Comparison of ENCODE assay signal across 26 cellular contexts in genomic region chr12:117350140-117350539, GRCh38. TPM values are rescaled to one million over a fixed set of nuclear protein-coding genes. Genes with fewer than 3 reads are reported as not detected.
DNase-seq lines count a peak whose midpoint lies in the region; ATAC-seq, FAIRE-seq and TF ChIP-seq lines count a peak whose summit lies in the region.
"Had no signal": no experiment of that assay in that cellular context is flagged by ENCODE, and none has a peak within 500 bp of the region (broad histone marks: within the 10 kb centered on the region; RNA-seq: fewer than 3 reads in every experiment).

No MANE protein-coding gene starts in this region.

- H3K4me2 ChIP-seq in keratinocyte (ENCODE audit: control insufficient read depth, extremely low read depth, insufficient read depth, low read depth, low read length), result peak overlapping the region; percentile 56

- peak overlapping the region; percentile 58 for H3K27ac ChIP-seq in keratinocyte (ENCODE audit: control insufficient read depth, insufficient read depth, low read length)
- no peak overlapping the region for H3K27ac ChIP-seq in thyroid gland
- H3K27ac ChIP-seq: SK-N-MC had no signal

- intact Hi-C loops in thyroid gland (cut with DNase I), result no loop called here

- TF ChIP-seq CTCF in keratinocyte (optimal IDR thresholded peaks at IDR 0.05 in 1 of 3, IDR thresholded peaks at IDR 0.05 in 1 of 3, conservative IDR thresholded peaks at IDR 0.05 in 1 of 3; ENCODE audit: extremely low read depth in 1 of 3, insufficient read depth in 2 of 3, low read length in 3 of 3), result no peak
- TF ChIP-seq CTCF in thyroid gland (IDR thresholded peaks at IDR 0.05), result no peak

- peak overlapping the region; percentile 56 for H3K9ac ChIP-seq in keratinocyte (ENCODE audit: control insufficient read depth, extremely low read depth, insufficient read depth, low read length)

- WGBS in thyroid gland, 2 donors, result 26 to 49% methylated on average over 4 of the region's 4 CpGs

- peak; percentile 55 for DNase-seq in NCI-H748 (lab: John Stamatoyannopoulos, UW; ENCODE audit: unreplicated experiment)
- no peak for DNase-seq in NCI-H748 treated with DMSO at 0.1 percent for 48 hours (lab: John Stamatoyannopoulos, UW)
- DNase-seq in SW480 (ENCODE audit: low spot score), result peak; percentile 21
- DNase-seq in keratinocyte (ENCODE audit: low read depth, low spot score), result peak; percentile 91
- DNase-seq in thyroid gland, result peak; percentile 69 to 70
- DNase-seq in SK-N-DZ (ENCODE audit: low spot score), result no peak
- DNase-seq in left lobe of liver (ENCODE audit: low spot score), result no peak
- DNase-seq: AML-193; C1 segment of cervical spinal cord; CD8-positive, alpha-beta memory T cell; H7; HFFc6; Karpas-422; MG63; NCI-H1417; NCI-H1694 treated with DMSO at 0.1 percent for 48 hours; NCI-H2081 treated with DMSO at 0.1 percent for 48 hours; NCI-H2171 treated with DMSO at 0.1 percent for 48 hours; NCI-H524 treated with DMSO at 0.1 percent for 48 hours; NK-92 treated with Interleukin-12 subunit alpha and Interleukin-12 subunit beta, amount 100 ng/mL, for 24 hours; SHP77 had no signal

- H3K9me3 ChIP-seq in keratinocyte (ENCODE audit: control insufficient read depth, low read depth, low read length) (no peaks in the 10 kb centered on the region), thyroid gland (no peaks in the 10 kb centered on the region)
- H3K9me3 ChIP-seq: MG63 had no signal

- TF ChIP-seq POLR2A in thyroid gland (IDR thresholded peaks at IDR 0.05), result no peak

- no peak overlapping the region for H2AFZ ChIP-seq in keratinocyte (ENCODE audit: control insufficient read depth, low read length)

- dilution Hi-C loops in keratinocyte (cut with MboI; ENCODE audit: extremely low pct_ligation_motif_present, low sequenced_read_pairs), result loop anchor here (25.0 kb wide), 1 partner anchor 487 kb away; no protein-coding TSS in a partner anchor

- no peak for ATAC-seq in left lobe of liver
- ATAC-seq in GM18867 (IDR thresholded peaks at IDR 0.05; ENCODE audit: unreplicated experiment), result no peak

- H3K36me3 ChIP-seq in keratinocyte (ENCODE audit: control insufficient read depth in 2 of 2, extremely low read depth in 1 of 2, insufficient read depth in 2 of 2, low read length in 2 of 2) (no peaks in the 10 kb centered on the region), thyroid gland (no peaks in the 10 kb centered on the region)
- H3K36me3 ChIP-seq: MG63 had no signal

- H3K4me1 ChIP-seq in keratinocyte (ENCODE audit: control insufficient read depth, extremely low read depth, insufficient read depth, low read length), result peaks cover 50% of the 10 kb centered on the region
- no peaks in the 10 kb centered on the region for H3K4me1 ChIP-seq in thyroid gland

- H3K9me1 ChIP-seq in keratinocyte (ENCODE audit: control insufficient read depth, extremely low read depth, insufficient read depth, low read length), result no peaks in the 10 kb centered on the region

- no peak overlapping the region for H3K4me3 ChIP-seq in keratinocyte (ENCODE audit: control insufficient read depth in 2 of 3, extremely low read depth in 1 of 3, insufficient read depth in 2 of 3, low read depth in 1 of 3, low read length in 3 of 3)
- no peak overlapping the region for H3K4me3 ChIP-seq in thyroid gland (replicated peaks in 1 of 3)
- H3K4me3 ChIP-seq: MG63, SK-N-MC had no signal

- H3K27me3 ChIP-seq in keratinocyte (ENCODE audit: control insufficient read depth, extremely low read depth, insufficient read depth, low read length), result no peaks in the 10 kb centered on the region
- H3K27me3 ChIP-seq in thyroid gland, result no peaks in the 10 kb centered on the region

- H4K20me1 ChIP-seq in keratinocyte (ENCODE audit: control insufficient read depth, extremely low read depth, insufficient read depth, low read length), result no peaks in the 10 kb centered on the region

- peak; percentile 99 for FAIRE-seq in keratinocyte (lab: Jason Lieb, UNC)
- FAIRE-seq: RCC 7860 had no signal

- H3K79me2 ChIP-seq in keratinocyte (ENCODE audit: control insufficient read depth, insufficient read depth, low read length), result peaks cover 34% of the 10 kb centered on the region

RNA-seq across cellular contexts. Expression of gene NOS1, which starts 11.3 kb away (rescaled TPM):
- polyA plus RNA-seq in keratinocyte, result 2.8 to 11.4 TPM (median 5.6 TPM) in 3 replicates
- polyA plus RNA-seq in keratinocyte (2011; ENCODE audit: low read depth), result 1.8 TPM
- polyA plus RNA-seq in keratinocyte (2011; cell fraction: cytosol; rRNA removed), result 6.2 and 7.2 TPM in 2 replicates
- 22.0 and 23.8 TPM in 2 replicates for polyA plus RNA-seq in keratinocyte (2011; cell fraction: nucleus; rRNA removed)
- polyA plus RNA-seq in keratinocyte (2012; ENCODE audit: low replicate concordance), result 3.9 and 15.9 TPM in 2 replicates
- polyA minus RNA-seq in keratinocyte, result 9.7 to 66.6 TPM (median 22.5 TPM) in 3 replicates
- polyA minus RNA-seq in keratinocyte (2011; cell fraction: cytosol; rRNA and poly(A)+ RNA removed), result 13.2 TPM
- polyA minus RNA-seq in keratinocyte (2011; cell fraction: nucleus; rRNA and poly(A)+ RNA removed), result 22.1 and 29.6 TPM in 2 replicates
- total RNA-seq in thyroid gland (1 to 10 TPM in 1 of 4 donors, under 1 TPM in 2, not detected in 1; 0.13 to 2.8 (median 0.73) TPM), left lobe of liver (0.08 TPM)
- not detected in 2 replicates for polyA plus RNA-seq in SK-N-DZ (2014; cell fraction: cytosol; rRNA removed)
- polyA plus RNA-seq in SK-N-DZ (2014; cell fraction: nucleus; rRNA removed), result not detected in 2 replicates
- total RNA-seq: A172; CD8-positive, alpha-beta memory T cell; HFFc6 had no signal
- polyA plus RNA-seq: AG04450; CD8-positive, alpha-beta memory T cell had no signal

Comparison
In these comparisons a context has a peak if more than half of its experiments do, and no peak if none do; other contexts are left out.
1. DNase-seq: peak in NCI-H748 (single experiment), SW480 (single experiment), keratinocyte (single experiment) and thyroid gland (2 of 2); none in NCI-H748 treated with DMSO at 0.1 percent for 48 hours (single experiment), SK-N-DZ (single experiment) and left lobe of liver (single experiment).